ENCODE assay signal across 43 cellular contexts in the genomic region with DNA sequence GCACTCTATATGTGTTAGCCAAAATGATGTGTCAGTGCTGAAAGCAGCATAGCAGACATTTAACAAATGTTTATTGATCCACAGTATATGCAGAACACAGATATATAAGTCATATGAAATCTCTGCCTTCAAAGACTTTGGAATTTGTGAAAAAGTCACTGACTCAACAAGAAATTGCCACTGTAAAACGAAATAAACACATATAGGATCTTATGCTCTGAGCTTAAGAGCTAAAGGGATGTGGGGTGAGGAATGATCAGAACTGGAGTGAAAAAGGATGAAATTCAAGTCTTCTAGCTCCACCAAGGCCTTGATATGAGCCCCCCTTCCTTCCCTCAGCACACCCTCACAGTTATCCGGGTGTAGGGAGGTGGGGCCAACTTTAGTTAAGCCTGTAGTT. TPM values are rescaled to one million over a fixed set of nuclear protein-coding genes. Genes with fewer than 3 reads are reported as not detected.
"Had no signal": no experiment of that assay in that cellular context is flagged by ENCODE, and none has a peak within 500 bp of the region (broad histone marks: within the 10 kb centered on the region; RNA-seq: fewer than 3 reads in every experiment).

No MANE protein-coding gene starts in this region.

- H3K36me3 ChIP-seq: adrenal gland, ascending aorta, brain microvascular endothelial cell, breast epithelium, cardiac muscle cell had no signal

- H3K27ac Mint-ChIP-seq: activated naive CD4-positive, alpha-beta T cell treated with anti-CD3 and anti-CD28 coated beads for 36 hours; activated naive CD4-positive, alpha-beta T cell treated with anti-CD3 and anti-CD28 coated beads, Interleukin-2, amount 10 ng/mL, durations not matched to agents 7 days and 5 days; activated naive CD4-positive, alpha-beta T cell treated with anti-CD3 and anti-CD28 coated beads, Interleukin-2, amount 50 U/mL, for 24 hours; activated naive CD4-positive, alpha-beta T cell treated with anti-CD3 and anti-CD28 coated beads, Interleukin-2, amount 50 U/mL, for 72 hours; activated naive CD8-positive, alpha-beta T cell; activated naive CD8-positive, alpha-beta T cell treated with anti-CD3 and anti-CD28 coated beads for 36 hours; activated naive CD8-positive, alpha-beta T cell treated with anti-CD3 and anti-CD28 coated beads, Interleukin-2, amount 10 ng/mL, durations not matched to agents 7 days and 5 days; activated naive CD8-positive, alpha-beta T cell treated with anti-CD3 and anti-CD28 coated beads, Interleukin-2, amount 50 U/mL, for 24 hours; activated T-cell treated with anti-CD3 and anti-CD28 coated beads, Interleukin-2, amount 50 U/mL, for 24 hours; activated T-cell treated with anti-CD3 and anti-CD28 coated beads, Interleukin-2, amount 50 U/mL, for 72 hours; activated T-helper 1 cell treated with anti-CD3 and anti-CD28 coated beads, Interleukin-12 subunit alpha, Interleukin-12 subunit beta, Interleukin-2, Interleukin-4 antibody, amounts not matched to agents 30 ng/mL and 10 ng/mL and 1 ng/mL, durations not matched to agents 14 hours and 24 hours and 36 hours; activated T-helper 17 cell treated with anti-CD3 and anti-CD28 coated beads, Interleukin-2, amount 50 U/mL, for 72 hours; activated T-helper 2 cell treated with anti-CD3 and anti-CD28 coated beads, Interferon-gamma antibody, Interleukin-2, Interleukin-4, amounts not matched to agents 10 μg/mL and 5 μg/mL and 100 μg/mL, durations not matched to agents 14 hours and 24 hours and 36 hours had no signal

- H3K27me3 Mint-ChIP-seq: activated naive CD8-positive, alpha-beta T cell treated with anti-CD3 and anti-CD28 coated beads, Interleukin-2, amount 50 U/mL, for 24 hours; central memory CD8-positive, alpha-beta T cell had no signal

- FAIRE-seq: astrocyte, bronchial epithelial cell had no signal

- H3K27me3 ChIP-seq: adrenal gland, ascending aorta, body of pancreas, breast epithelium, cardiac muscle cell had no signal

- H3K27ac ChIP-seq: adrenal gland, ascending aorta, body of pancreas, brain microvascular endothelial cell, breast epithelium, cardiac muscle cell had no signal

- H3K4me1 ChIP-seq: adrenal gland, ascending aorta, body of pancreas, breast epithelium had no signal

- H3K4me3 ChIP-seq: adrenal gland, ascending aorta, body of pancreas, breast epithelium, cardiac muscle cell had no signal

- DNase-seq: activated effector memory CD4-positive, alpha-beta T cell treated with anti-CD3 and anti-CD28 coated beads, Interleukin-2, amount 50 U/mL, for 16 hours; activated effector memory CD4-positive, alpha-beta T cell treated with Interleukin-2 at 50 U/mL for 16 hours; activated gamma-delta T cell; activated gamma-delta T cell treated with Interleukin-2 at 50 U/mL for 16 hours; activated naive CD4-positive, alpha-beta T cell; activated naive CD4-positive, alpha-beta T cell treated with anti-CD3 and anti-CD28 coated beads for 36 hours; activated naive CD4-positive, alpha-beta T cell treated with anti-CD3 and anti-CD28 coated beads, Interleukin-2, amount 10 ng/mL, durations not matched to agents 7 days and 5 days; activated naive CD4-positive, alpha-beta T cell treated with anti-CD3 and anti-CD28 coated beads, Interleukin-2, amount 50 U/mL, for 16 hours; activated naive CD4-positive, alpha-beta T cell treated with Interleukin-2 at 50 U/mL for 16 hours; activated naive CD8-positive, alpha-beta T cell treated with anti-CD3 and anti-CD28 coated beads for 36 hours; activated naive CD8-positive, alpha-beta T cell treated with anti-CD3 and anti-CD28 coated beads, Interleukin-2, amount 10 ng/mL, durations not matched to agents 7 days and 5 days; activated naive CD8-positive, alpha-beta T cell treated with anti-CD3 and anti-CD28 coated beads, Interleukin-2, amount 50 U/mL, for 24 hours; activated T-cell treated with anti-CD3 and anti-CD28 coated beads for 4 hours; activated T-cell treated with anti-CD3 and anti-CD28 coated beads, Interleukin-2, amount 50 U/mL, for 1 hour; activated T-cell treated with anti-CD3 and anti-CD28 coated beads, Interleukin-2, amount 50 U/mL, for 24 hours; activated T-cell treated with anti-CD3 and anti-CD28 coated beads, Interleukin-2, amount 50 U/mL, for 4 hours; activated T-cell treated with anti-CD3 and anti-CD28 coated beads, Interleukin-2, amount 50 U/mL, for 48 hours; activated T-cell treated with anti-CD3 and anti-CD28 coated beads, Interleukin-2, amount 50 U/mL, for 72 hours; adrenal gland; amniotic stem cell; amygdala; anterior cingulate cortex; aorta; body of pancreas; brain microvascular endothelial cell; caudate nucleus; central memory CD4-positive, alpha-beta T cell; cerebellar nuclear complex had no signal

- H3K4me1 Mint-ChIP-seq: activated naive CD4-positive, alpha-beta T cell treated with anti-CD3 and anti-CD28 coated beads, Interleukin-2, amount 10 ng/mL, durations not matched to agents 7 days and 5 days; activated naive CD4-positive, alpha-beta T cell treated with anti-CD3 and anti-CD28 coated beads, Interleukin-2, amount 50 U/mL, for 24 hours; activated naive CD8-positive, alpha-beta T cell treated with anti-CD3 and anti-CD28 coated beads for 36 hours; activated naive CD8-positive, alpha-beta T cell treated with anti-CD3 and anti-CD28 coated beads, Interleukin-2, amount 10 ng/mL, durations not matched to agents 7 days and 5 days; activated naive CD8-positive, alpha-beta T cell treated with anti-CD3 and anti-CD28 coated beads, Interleukin-2, amount 50 U/mL, for 24 hours; activated T-helper 17 cell treated with anti-CD3 and anti-CD28 coated beads, Interleukin-2, amount 50 U/mL, for 72 hours; central memory CD8-positive, alpha-beta T cell had no signal

- H3K9me3 ChIP-seq: adrenal gland, ascending aorta, body of pancreas, breast epithelium had no signal

- H3K9me3 Mint-ChIP-seq: activated naive CD4-positive, alpha-beta T cell treated with anti-CD3 and anti-CD28 coated beads for 36 hours; activated naive CD4-positive, alpha-beta T cell treated with anti-CD3 and anti-CD28 coated beads, Interleukin-2, amount 10 ng/mL, durations not matched to agents 7 days and 5 days; activated naive CD4-positive, alpha-beta T cell treated with anti-CD3 and anti-CD28 coated beads, Interleukin-2, amount 50 U/mL, for 24 hours; activated naive CD4-positive, alpha-beta T cell treated with anti-CD3 and anti-CD28 coated beads, Interleukin-2, amount 50 U/mL, for 72 hours; activated naive CD8-positive, alpha-beta T cell treated with anti-CD3 and anti-CD28 coated beads for 36 hours; activated naive CD8-positive, alpha-beta T cell treated with anti-CD3 and anti-CD28 coated beads, Interleukin-2, amount 10 ng/mL, durations not matched to agents 7 days and 5 days; activated naive CD8-positive, alpha-beta T cell treated with anti-CD3 and anti-CD28 coated beads, Interleukin-2, amount 50 U/mL, for 24 hours; activated T-cell treated with anti-CD3 and anti-CD28 coated beads, Interleukin-2, amount 50 U/mL, for 24 hours; activated T-cell treated with anti-CD3 and anti-CD28 coated beads, Interleukin-2, amount 50 U/mL, for 4 hours; activated T-cell treated with anti-CD3 and anti-CD28 coated beads, Interleukin-2, amount 50 U/mL, for 72 hours; activated T-helper 1 cell treated with anti-CD3 and anti-CD28 coated beads, Interleukin-12 subunit alpha, Interleukin-12 subunit beta, Interleukin-2, Interleukin-4 antibody, amounts not matched to agents 30 ng/mL and 10 ng/mL and 1 ng/mL, durations not matched to agents 14 hours and 24 hours and 36 hours; activated T-helper 17 cell treated with anti-CD3 and anti-CD28 coated beads, Interleukin-2, amount 50 U/mL, for 72 hours; activated T-helper 2 cell treated with anti-CD3 and anti-CD28 coated beads, Interferon-gamma antibody, Interleukin-2, Interleukin-4, amounts not matched to agents 10 μg/mL and 5 μg/mL and 100 μg/mL, durations not matched to agents 14 hours and 24 hours and 36 hours; brain; central memory CD8-positive, alpha-beta T cell had no signal

- ATAC-seq: activated naive CD4-positive, alpha-beta T cell treated with anti-CD3 and anti-CD28 coated beads, Interleukin-2, amount 50 U/mL, for 72 hours; activated naive CD8-positive, alpha-beta T cell treated with anti-CD3 and anti-CD28 coated beads, Interleukin-2, amount 50 U/mL, for 24 hours; activated T-cell treated with anti-CD3 and anti-CD28 coated beads, Interleukin-2, amount 50 U/mL, for 4 hours; activated T-cell treated with anti-CD3 and anti-CD28 coated beads, Interleukin-2, amount 50 U/mL, for 72 hours; activated T-helper 17 cell treated with anti-CD3 and anti-CD28 coated beads, Interleukin-2, amount 50 U/mL, for 72 hours; body of pancreas had no signal

- H3K36me3 Mint-ChIP-seq: activated naive CD4-positive, alpha-beta T cell treated with anti-CD3 and anti-CD28 coated beads, Interleukin-2, amount 10 ng/mL, durations not matched to agents 7 days and 5 days; activated naive CD4-positive, alpha-beta T cell treated with anti-CD3 and anti-CD28 coated beads, Interleukin-2, amount 50 U/mL, for 24 hours; activated naive CD4-positive, alpha-beta T cell treated with anti-CD3 and anti-CD28 coated beads, Interleukin-2, amount 50 U/mL, for 72 hours; activated naive CD8-positive, alpha-beta T cell; activated naive CD8-positive, alpha-beta T cell treated with anti-CD3 and anti-CD28 coated beads for 36 hours; activated naive CD8-positive, alpha-beta T cell treated with anti-CD3 and anti-CD28 coated beads, Interleukin-2, amount 10 ng/mL, durations not matched to agents 7 days and 5 days; brain had no signal

- H3K4me3 Mint-ChIP-seq: activated naive CD4-positive, alpha-beta T cell treated with anti-CD3 and anti-CD28 coated beads for 36 hours; activated naive CD4-positive, alpha-beta T cell treated with anti-CD3 and anti-CD28 coated beads, Interleukin-2, amount 10 ng/mL, durations not matched to agents 7 days and 5 days; activated naive CD4-positive, alpha-beta T cell treated with anti-CD3 and anti-CD28 coated beads, Interleukin-2, amount 50 U/mL, for 24 hours; activated naive CD8-positive, alpha-beta T cell; activated naive CD8-positive, alpha-beta T cell treated with anti-CD3 and anti-CD28 coated beads for 36 hours; activated naive CD8-positive, alpha-beta T cell treated with anti-CD3 and anti-CD28 coated beads, Interleukin-2, amount 10 ng/mL, durations not matched to agents 7 days and 5 days; activated naive CD8-positive, alpha-beta T cell treated with anti-CD3 and anti-CD28 coated beads, Interleukin-2, amount 50 U/mL, for 24 hours; activated T-cell treated with anti-CD3 and anti-CD28 coated beads, Interleukin-2, amount 50 U/mL, for 24 hours; activated T-cell treated with anti-CD3 and anti-CD28 coated beads, Interleukin-2, amount 50 U/mL, for 4 hours; activated T-cell treated with anti-CD3 and anti-CD28 coated beads, Interleukin-2, amount 50 U/mL, for 72 hours; activated T-helper 1 cell treated with anti-CD3 and anti-CD28 coated beads, Interleukin-12 subunit alpha, Interleukin-12 subunit beta, Interleukin-2, Interleukin-4 antibody, amounts not matched to agents 30 ng/mL and 10 ng/mL and 1 ng/mL, durations not matched to agents 14 hours and 24 hours and 36 hours; activated T-helper 17 cell treated with anti-CD3 and anti-CD28 coated beads, Interleukin-2, amount 50 U/mL, for 72 hours; brain; central memory CD8-positive, alpha-beta T cell had no signal

RNA-seq across cellular contexts. Expression of a gene that starts 49.9 kb away (rescaled TPM):
- total RNA-seq: ascending aorta, body of pancreas, breast epithelium, cardiac muscle cell, cardiac septum, cerebellum had no signal
